9 cellular contexts compared by ENCODE assay signal in genomic region chr12:15527201-15527782, GRCh38.
A peak's percentile ranks its signal among the peaks of the same experiment; 100 is the strongest.
DNase-seq lines count a peak whose midpoint lies in the region; ATAC-seq and TF ChIP-seq lines count a peak whose summit lies in the region.
"Had no signal": no experiment of that assay in that cellular context is flagged by ENCODE, and none has a peak within 500 bp of the region (broad histone marks: within the 10 kb centered on the region; RNA-seq: fewer than 3 reads in every experiment).

No MANE protein-coding gene starts in this region.

- CTCF ChIA-PET in HCT116 (lab: Charles Lee): interaction anchor here (0.6 to 5.2 kb wide), 11 partner anchors 57 to 528 kb away, joined by 3 to 27 read pairs (median 5); no protein-coding TSS in a partner anchor

- BruUV-seq in HCT116 (replicated peaks; lab: Mats Ljungman, UMichigan): no TSS peak

- RAD21 ChIA-PET in HCT116 (lab: Charles Lee; ENCODE audit: low non-redundant PET in 1 of 2, low total read pairs in 2 of 2, uncharacterized antibody in 2 of 2, unreplicated experiment in 2 of 2): interaction anchor here in 1 of 2 experiments (0.6 kb wide), 1 partner anchor 695 kb away, joined by 3 read pairs; no protein-coding TSS in a partner anchor

- peak; percentile 67 for TF ChIP-seq RAD21 in HCT116 (IDR thresholded peaks at IDR 0.05; ENCODE audit: low read depth)

- ATAC-seq in HCT116 (peak; percentile 67), GM21390 (IDR thresholded peaks at IDR 0.05; ENCODE audit: unreplicated experiment) (no peak), GM18867 (IDR thresholded peaks at IDR 0.05; ENCODE audit: unreplicated experiment) (no peak), HG02973 (IDR thresholded peaks at IDR 0.05; ENCODE audit: unreplicated experiment) (no peak)

- H4K20me1 ChIP-seq in HCT116 (ENCODE audit: insufficient read depth): no peaks in the 10 kb centered on the region

- H3K9ac ChIP-seq in HCT116 (ENCODE audit: low read length): no peak overlapping the region

- TF ChIP-seq POLR2A in HCT116 (IDR thresholded peaks at IDR 0.05; ENCODE audit: borderline replicate concordance, extremely low read depth, insufficient read depth, insufficient read length): no peak

- peak; percentile 78 for DNase-seq in Ammon's horn (ENCODE audit: low spot score)
- peak; percentile 29 for DNase-seq in HCT116 (ENCODE audit: low read depth, low spot score)
- DNase-seq in kidney epithelial cell (ENCODE audit: low read depth): no peak
- no peak for DNase-seq in HT-29 (ENCODE audit: low spot score)
- DNase-seq: activated T-cell treated with anti-CD3 and anti-CD28 coated beads for 4 hours had no signal

- H3K4me1 ChIP-seq in HCT116 (ENCODE audit: control insufficient read depth in 1 of 2, insufficient read depth in 2 of 2, low read length in 2 of 2): no peaks in the 10 kb centered on the region

- H3K27me3 ChIP-seq in HCT116 (ENCODE audit: insufficient read depth, low read length): peaks cover 7% of the 10 kb centered on the region; the same call in 1 of the 2 replicates
- no peaks in the 10 kb centered on the region for H3K27me3 ChIP-seq in kidney epithelial cell (ENCODE audit: control insufficient read depth, insufficient read depth, low read length)

- POLR2A ChIA-PET in HCT116 (lab: Charles Lee): no interaction called here

- no peaks in the 10 kb centered on the region for H3K9me2 ChIP-seq in HCT116 (ENCODE audit: insufficient read depth)

- H3K4me3 ChIP-seq in HCT116 (replicated peaks in 1 of 2; ENCODE audit: low read depth in 1 of 2, low read length in 2 of 2): no peak overlapping the region
- no peak overlapping the region for H3K4me3 ChIP-seq in kidney epithelial cell (ENCODE audit: low read depth, low read length)

- TF ChIP-seq CTCF in HCT116 (IDR thresholded peaks at IDR 0.05 in 2 of 3, conservative IDR thresholded peaks at IDR 0.05 in 1 of 3; ENCODE audit: borderline replicate concordance in 1 of 3, insufficient read depth in 1 of 3, low read depth in 2 of 3, low read length in 2 of 3) (peak; percentile 45 to 54 (median 49); a peak in 5 of 6 replicates), VCaP (conservative IDR thresholded peaks at IDR 0.05) (peak; percentile 53), kidney epithelial cell (IDR thresholded peaks at IDR 0.05; ENCODE audit: insufficient read depth, low read length, poor library complexity, severe bottlenecking) (peak; percentile 18)

- H3K79me2 ChIP-seq in HCT116 (ENCODE audit: insufficient read depth, low read length): no peaks in the 10 kb centered on the region

- H3K36me3 ChIP-seq in HCT116 (ENCODE audit: control insufficient read depth in 1 of 2, insufficient read depth in 2 of 2, low read length in 2 of 2) (no peaks in the 10 kb centered on the region), kidney epithelial cell (ENCODE audit: control insufficient read depth, insufficient read depth, low read length) (no peaks in the 10 kb centered on the region)

- H3K9me3 ChIP-seq in HCT116 (ENCODE audit: control insufficient read depth in 1 of 2, insufficient read depth in 1 of 2, low read depth in 1 of 2, low read length in 2 of 2): no peaks in the 10 kb centered on the region

- peak overlapping the region; percentile 5 for H2AFZ ChIP-seq in HCT116 (ENCODE audit: low read depth, low read length, poor library complexity, severe bottlenecking)

- H3K27ac ChIP-seq in HCT116 (ENCODE audit: low read depth, low read length) (no peak overlapping the region), VCaP (no peak overlapping the region)

- intact Hi-C loops in HCT116 (cut with micrococcal nuclease): loop anchor here (10.0 kb wide), 3 partner anchors 682 to 892 kb away; partner anchors contain the start of gene ART4

- no peak overlapping the region for H3K4me2 ChIP-seq in HCT116 (ENCODE audit: low read length)

TF ChIP-seq in HCT116, 20 proteins besides CTCF, POLR2A, EP300 and RAD21:
- TF ChIP-seq EGR1 (IDR thresholded peaks at IDR 0.05; ENCODE audit: low read depth) (no peak), ZBTB33 (IDR thresholded peaks at IDR 0.05; ENCODE audit: extremely low read depth, insufficient replicate concordance, low read length) (no peak), CBX3 (IDR thresholded peaks at IDR 0.05; ENCODE audit: low read depth) (no peak), FOSL1 (IDR thresholded peaks at IDR 0.05; ENCODE audit: low read depth) (no peak), SP1 (IDR thresholded peaks at IDR 0.05; ENCODE audit: low read depth) (no peak), SRF (IDR thresholded peaks at IDR 0.05; ENCODE audit: low read depth) (no peak), EZH2 (IDR thresholded peaks at IDR 0.05) (no peak), ELF1 (IDR thresholded peaks at IDR 0.05; ENCODE audit: borderline replicate concordance, low read depth) (no peak), ZNF274 (IDR thresholded peaks at IDR 0.05; ENCODE audit: low read depth, low read length) (no peak), SIN3A (IDR thresholded peaks at IDR 0.05; ENCODE audit: low read depth) (no peak)
- TF ChIP-seq, protein P1, sequence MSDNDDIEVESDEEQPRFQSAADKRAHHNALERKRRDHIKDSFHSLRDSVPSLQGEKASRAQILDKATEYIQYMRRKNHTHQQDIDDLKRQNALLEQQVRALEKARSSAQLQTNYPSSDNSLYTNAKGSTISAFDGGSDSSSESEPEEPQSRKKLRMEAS (IDR thresholded peaks at IDR 0.05): no peak
- TF ChIP-seq, protein P2, sequence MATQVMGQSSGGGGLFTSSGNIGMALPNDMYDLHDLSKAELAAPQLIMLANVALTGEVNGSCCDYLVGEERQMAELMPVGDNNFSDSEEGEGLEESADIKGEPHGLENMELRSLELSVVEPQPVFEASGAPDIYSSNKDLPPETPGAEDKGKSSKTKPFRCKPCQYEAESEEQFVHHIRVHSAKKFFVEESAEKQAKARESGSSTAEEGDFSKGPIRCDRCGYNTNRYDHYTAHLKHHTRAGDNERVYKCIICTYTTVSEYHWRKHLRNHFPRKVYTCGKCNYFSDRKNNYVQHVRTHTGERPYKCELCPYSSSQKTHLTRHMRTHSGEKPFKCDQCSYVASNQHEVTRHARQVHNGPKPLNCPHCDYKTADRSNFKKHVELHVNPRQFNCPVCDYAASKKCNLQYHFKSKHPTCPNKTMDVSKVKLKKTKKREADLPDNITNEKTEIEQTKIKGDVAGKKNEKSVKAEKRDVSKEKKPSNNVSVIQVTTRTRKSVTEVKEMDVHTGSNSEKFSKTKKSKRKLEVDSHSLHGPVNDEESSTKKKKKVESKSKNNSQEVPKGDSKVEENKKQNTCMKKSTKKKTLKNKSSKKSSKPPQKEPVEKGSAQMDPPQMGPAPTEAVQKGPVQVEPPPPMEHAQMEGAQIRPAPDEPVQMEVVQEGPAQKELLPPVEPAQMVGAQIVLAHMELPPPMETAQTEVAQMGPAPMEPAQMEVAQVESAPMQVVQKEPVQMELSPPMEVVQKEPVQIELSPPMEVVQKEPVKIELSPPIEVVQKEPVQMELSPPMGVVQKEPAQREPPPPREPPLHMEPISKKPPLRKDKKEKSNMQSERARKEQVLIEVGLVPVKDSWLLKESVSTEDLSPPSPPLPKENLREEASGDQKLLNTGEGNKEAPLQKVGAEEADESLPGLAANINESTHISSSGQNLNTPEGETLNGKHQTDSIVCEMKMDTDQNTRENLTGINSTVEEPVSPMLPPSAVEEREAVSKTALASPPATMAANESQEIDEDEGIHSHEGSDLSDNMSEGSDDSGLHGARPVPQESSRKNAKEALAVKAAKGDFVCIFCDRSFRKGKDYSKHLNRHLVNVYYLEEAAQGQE (IDR thresholded peaks at IDR 0.05; ENCODE audit: low read depth): no peak
- TF ChIP-seq, protein P3, sequence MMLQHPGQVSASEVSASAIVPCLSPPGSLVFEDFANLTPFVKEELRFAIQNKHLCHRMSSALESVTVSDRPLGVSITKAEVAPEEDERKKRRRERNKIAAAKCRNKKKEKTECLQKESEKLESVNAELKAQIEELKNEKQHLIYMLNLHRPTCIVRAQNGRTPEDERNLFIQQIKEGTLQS (IDR thresholded peaks at IDR 0.05): no peak

Comparison
In these comparisons a context has a peak if more than half of its experiments do, and no peak if none do; other contexts are left out.
1. DNase-seq: peak in Ammon's horn (single experiment) and HCT116 (single experiment); none in kidney epithelial cell (single experiment) and HT-29 (single experiment).
2. Peak in every context shown above with its lines, with median percentiles within 50 percentile points of each other: CTCF ChIP-seq.